ENCODE assay signal across 1 cellular context in the genomic region with DNA sequence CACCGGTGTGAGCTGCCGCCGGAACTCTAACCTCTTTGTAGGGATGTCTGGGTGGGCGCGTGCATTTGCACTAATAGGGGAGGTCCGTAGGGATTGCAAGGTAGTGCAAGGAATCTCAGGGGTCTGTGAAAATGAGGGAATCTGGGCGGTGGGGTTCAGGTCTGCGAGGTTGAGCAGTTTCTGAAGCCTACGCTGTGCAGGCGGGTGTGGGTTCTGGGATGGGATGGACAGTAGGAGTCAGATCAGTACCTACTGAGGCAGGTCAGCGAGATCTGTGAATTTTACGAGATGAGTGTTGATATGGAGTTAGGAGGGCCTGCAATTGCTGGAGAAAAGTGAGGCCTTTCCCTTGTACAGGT.
TF ChIP-seq lines count a peak whose summit lies in the region.

No MANE protein-coding gene starts in this region.

TF ChIP-seq in IMR-90, 13 proteins besides CTCF, POLR2A, EP300 and RAD21:
- TF ChIP-seq BHLHE40 (IDR thresholded peaks at IDR 0.05; ENCODE audit: low read depth, low read length) = no peak
- TF ChIP-seq MAFK (IDR thresholded peaks at IDR 0.05; ENCODE audit: low read depth, low read length) = no peak
- no peak for TF ChIP-seq SMC3 (IDR thresholded peaks at IDR 0.05; ENCODE audit: low read depth, low read length)
- TF ChIP-seq NFE2L2 (IDR thresholded peaks at IDR 0.05; ENCODE audit: low read depth, low read length) = no peak
- no peak for TF ChIP-seq CHD1 (IDR thresholded peaks at IDR 0.05; ENCODE audit: low read depth, low read length)
- TF ChIP-seq RFX5 (IDR thresholded peaks at IDR 0.05; ENCODE audit: low read depth, low read length) = no peak
- no peak for TF ChIP-seq FOS (IDR thresholded peaks at IDR 0.05; ENCODE audit: low read depth, low read length)
- TF ChIP-seq, protein P1, sequence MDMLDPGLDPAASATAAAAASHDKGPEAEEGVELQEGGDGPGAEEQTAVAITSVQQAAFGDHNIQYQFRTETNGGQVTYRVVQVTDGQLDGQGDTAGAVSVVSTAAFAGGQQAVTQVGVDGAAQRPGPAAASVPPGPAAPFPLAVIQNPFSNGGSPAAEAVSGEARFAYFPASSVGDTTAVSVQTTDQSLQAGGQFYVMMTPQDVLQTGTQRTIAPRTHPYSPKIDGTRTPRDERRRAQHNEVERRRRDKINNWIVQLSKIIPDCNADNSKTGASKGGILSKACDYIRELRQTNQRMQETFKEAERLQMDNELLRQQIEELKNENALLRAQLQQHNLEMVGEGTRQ (IDR thresholded peaks at IDR 0.05; ENCODE audit: low read depth, low read length) = no peak
- no peak for TF ChIP-seq MXI1 (IDR thresholded peaks at IDR 0.05; ENCODE audit: borderline replicate concordance, low read depth, low read length)
- no peak for TF ChIP-seq CEBPB (IDR thresholded peaks at IDR 0.05; ENCODE audit: low read depth, low read length)
- TF ChIP-seq, protein P2, sequence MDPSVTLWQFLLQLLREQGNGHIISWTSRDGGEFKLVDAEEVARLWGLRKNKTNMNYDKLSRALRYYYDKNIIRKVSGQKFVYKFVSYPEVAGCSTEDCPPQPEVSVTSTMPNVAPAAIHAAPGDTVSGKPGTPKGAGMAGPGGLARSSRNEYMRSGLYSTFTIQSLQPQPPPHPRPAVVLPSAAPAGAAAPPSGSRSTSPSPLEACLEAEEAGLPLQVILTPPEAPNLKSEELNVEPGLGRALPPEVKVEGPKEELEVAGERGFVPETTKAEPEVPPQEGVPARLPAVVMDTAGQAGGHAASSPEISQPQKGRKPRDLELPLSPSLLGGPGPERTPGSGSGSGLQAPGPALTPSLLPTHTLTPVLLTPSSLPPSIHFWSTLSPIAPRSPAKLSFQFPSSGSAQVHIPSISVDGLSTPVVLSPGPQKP (IDR thresholded peaks at IDR 0.05; ENCODE audit: borderline replicate concordance, low read depth, low read length) = no peak
- no peak for TF ChIP-seq RCOR1 (IDR thresholded peaks at IDR 0.05; ENCODE audit: insufficient replicate concordance, low read length)
- TF ChIP-seq MAZ (IDR thresholded peaks at IDR 0.05; ENCODE audit: borderline replicate concordance, low read depth, low read length) = no peak
